34 cellular contexts compared by ENCODE assay signal in the genomic region with DNA sequence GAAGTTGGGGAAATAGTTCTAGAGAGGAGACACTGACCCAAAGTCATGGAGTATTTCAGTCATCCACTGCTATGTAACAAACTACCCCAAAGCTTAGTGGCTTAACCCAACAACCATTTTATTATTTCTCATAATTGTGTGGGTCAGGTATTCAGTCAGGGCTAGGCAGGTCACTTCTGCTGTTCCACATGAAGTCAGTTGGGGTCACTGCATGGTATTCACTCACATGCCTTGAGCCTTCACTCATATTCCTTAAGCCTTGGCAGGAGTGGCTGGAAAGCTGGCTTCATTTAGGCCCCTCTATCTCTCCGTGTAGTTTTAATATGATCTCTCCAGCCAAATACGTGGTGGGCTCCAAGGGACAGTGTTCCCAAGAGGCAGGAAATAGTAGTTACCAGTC. TPM values are rescaled to one million over a fixed set of nuclear protein-coding genes. Genes with fewer than 3 reads are reported as not detected.
DNase-seq lines count a peak whose midpoint lies in the region; ATAC-seq and TF ChIP-seq lines count a peak whose summit lies in the region.
"Had no signal": no experiment of that assay in that cellular context is flagged by ENCODE, and none has a peak within 500 bp of the region (broad histone marks: within the 10 kb centered on the region; RNA-seq: fewer than 3 reads in every experiment).

No MANE protein-coding gene starts in this region.

- no peaks in the 10 kb centered on the region for H3K9me3 ChIP-seq in HCT116 (ENCODE audit: control insufficient read depth in 1 of 2, insufficient read depth in 1 of 2, low read depth in 1 of 2, low read length in 2 of 2)
- no peaks in the 10 kb centered on the region for H3K9me3 ChIP-seq in WERI-Rb-1 (ENCODE audit: severe bottlenecking)
- no peaks in the 10 kb centered on the region for H3K9me3 ChIP-seq in breast epithelium
- no peaks in the 10 kb centered on the region for H3K9me3 ChIP-seq in CD8-positive, alpha-beta memory T cell (ENCODE audit: low read length)
- no peaks in the 10 kb centered on the region for H3K9me3 ChIP-seq in mucosa of descending colon
- H3K9me3 ChIP-seq: A549, ascending aorta had no signal

- no CpG with 5 or more reads among the region's 2 CpGs for WGBS in mesendoderm (ENCODE audit: extremely low coverage, insufficient coverage, low lambda C conversion rate)

- no peak overlapping the region for H3K18ac ChIP-seq in mesendoderm (ENCODE audit: low read length)

- no peak overlapping the region for H4K8ac ChIP-seq in mesendoderm (ENCODE audit: low read depth, low read length)

- H3K27me3 ChIP-seq in HCT116 (ENCODE audit: insufficient read depth, low read length) (no peaks in the 10 kb centered on the region), WERI-Rb-1 (ENCODE audit: insufficient read depth, low read depth, severe bottlenecking) (no peaks in the 10 kb centered on the region), mesendoderm (ENCODE audit: insufficient read depth, low read length, poor library complexity) (no peaks in the 10 kb centered on the region), breast epithelium (no peaks in the 10 kb centered on the region), dorsolateral prefrontal cortex (no peaks in the 10 kb centered on the region)
- no peaks in the 10 kb centered on the region for H3K27me3 ChIP-seq in CD8-positive, alpha-beta memory T cell (ENCODE audit: insufficient read depth, low read length, poor library complexity, severe bottlenecking)
- H3K27me3 ChIP-seq: ascending aorta, cardiac muscle cell had no signal

- H3K4me2 ChIP-seq in HCT116 (ENCODE audit: low read length) (no peak overlapping the region), mesendoderm (ENCODE audit: low read length) (no peak overlapping the region)
- H3K4me2 ChIP-seq: A549 had no signal

- H3K4me3 ChIP-seq in HCT116 (replicated peaks in 1 of 2; ENCODE audit: low read depth in 1 of 2, low read length in 2 of 2), result no peak overlapping the region
- H3K4me3 ChIP-seq in WERI-Rb-1 (ENCODE audit: low read depth, low read length), result no peak overlapping the region
- no peak overlapping the region for H3K4me3 ChIP-seq in mesendoderm (ENCODE audit: low read length)
- no peak overlapping the region for H3K4me3 ChIP-seq in breast epithelium
- H3K4me3 ChIP-seq in CD8-positive, alpha-beta memory T cell (ENCODE audit: low read length), result no peak overlapping the region
- no peak overlapping the region for H3K4me3 ChIP-seq in mucosa of descending colon
- H3K4me3 ChIP-seq in dorsolateral prefrontal cortex, result no peak overlapping the region
- H3K4me3 ChIP-seq: A549, ascending aorta, cardiac muscle cell, coronary artery had no signal

- TF ChIP-seq POLR2A in HCT116 (IDR thresholded peaks at IDR 0.05; ENCODE audit: borderline replicate concordance, extremely low read depth, insufficient read depth, insufficient read length) (no peak), breast epithelium (IDR thresholded peaks at IDR 0.05) (no peak)

- H3K4ac ChIP-seq in mesendoderm (ENCODE audit: low read depth, low read length), result no peak overlapping the region

- no peaks in the 10 kb centered on the region for H3K79me1 ChIP-seq in mesendoderm (ENCODE audit: low read length)

- TF ChIP-seq RAD21 in HCT116 (IDR thresholded peaks at IDR 0.05; ENCODE audit: low read depth), result peak; percentile 35; the same call in 1 of the 2 replicates

- POLR2A ChIA-PET in HCT116 (lab: Charles Lee), result no interaction called here
- POLR2A ChIA-PET in CD8-positive, alpha-beta memory T cell (lab: Charles Lee), result no interaction called here

- H3K23ac ChIP-seq in mesendoderm (ENCODE audit: low read length), result no peak overlapping the region

- peak; percentile 85 for ATAC-seq in HCT116
- ATAC-seq in mucosa of descending colon, result no peak
- ATAC-seq: esophagus mucosa; naive thymus-derived CD8-positive, alpha-beta T cell; T-cell had no signal

- no peak overlapping the region for H2AK5ac ChIP-seq in mesendoderm (ENCODE audit: low read length)

- no TSS peak for BruUV-seq in HCT116 (replicated peaks; lab: Mats Ljungman, UMichigan)

- CTCF ChIA-PET in HCT116 (lab: Charles Lee), result interaction anchor here (0.7 to 1.3 kb wide), 2 partner anchors 9 to 29 kb away, joined by 3 read pairs; no protein-coding TSS in a partner anchor
- CTCF ChIA-PET in CD8-positive, alpha-beta memory T cell (lab: Charles Lee), result no interaction called here

- DNase-seq in HCT116 (ENCODE audit: low read depth, low spot score) (no peak), WERI-Rb-1 (no peak), mesendoderm (peak; percentile 26), breast epithelium (ENCODE audit: low spot score in 2 of 2) (no peak), mucosa of descending colon (no peak), dorsolateral prefrontal cortex (no peak)
- no peak for DNase-seq in CD8-positive, alpha-beta memory T cell
- DNase-seq: activated B cell treated with CpG ODN at 0.5 μM for 24 hours; activated CD4-positive, alpha-beta T cell treated with anti-CD3 and anti-CD28 coated beads, Interleukin-2, amount 10 ng/mL, durations not matched to agents 7 days and 5 days; activated effector memory CD4-positive, alpha-beta T cell treated with anti-CD3 and anti-CD28 coated beads, Interleukin-2, amount 50 U/mL, for 16 hours; activated naive CD8-positive, alpha-beta T cell treated with anti-CD3 and anti-CD28 coated beads for 36 hours; activated T-cell treated with anti-CD3 and anti-CD28 coated beads, Interleukin-2, amount 50 U/mL, for 24 hours; AML-193; CD4-positive, CD25-positive, alpha-beta regulatory T cell; effector memory CD4-positive, alpha-beta T cell; foreskin fibroblast; head of caudate nucleus; Kasumi-1; MV-4-11; naive thymus-derived CD8-positive, alpha-beta T cell; NCI-H1436; NCI-H2081 treated with DMSO at 0.1 percent for 48 hours; NCI-H345; NCI-H69; occipital lobe; stimulated activated CD4-positive, alpha-beta T cell treated with anti-CD3 and anti-CD28 coated beads, Interleukin-15, amount 100 ng/mL, for 24 hours; stimulated activated CD4-positive, alpha-beta T cell treated with anti-CD3 and anti-CD28 coated beads, Interleukin-4, amount 100 ng/mL, for 4 hours; T-cell had no signal

- no peaks in the 10 kb centered on the region for H3K4me1 ChIP-seq in HCT116 (ENCODE audit: control insufficient read depth in 1 of 2, insufficient read depth in 2 of 2, low read length in 2 of 2)
- no peaks in the 10 kb centered on the region for H3K4me1 ChIP-seq in mesendoderm (ENCODE audit: control insufficient read depth, low read depth, low read length)
- no peaks in the 10 kb centered on the region for H3K4me1 ChIP-seq in breast epithelium
- H3K4me1 ChIP-seq in CD8-positive, alpha-beta memory T cell (ENCODE audit: insufficient read depth, low read length), result no peaks in the 10 kb centered on the region
- no peaks in the 10 kb centered on the region for H3K4me1 ChIP-seq in mucosa of descending colon (ENCODE audit: low read depth)
- H3K4me1 ChIP-seq: A549 had no signal

- H3K27me3 Mint-ChIP-seq in CD8-positive, alpha-beta memory T cell, result peaks cover 0 to 1% of the 10 kb centered on the region in 2 donors
- H3K27me3 Mint-ChIP-seq: activated CD4-positive, alpha-beta T cell treated with anti-CD3 and anti-CD28 coated beads, Interleukin-2, amount 10 ng/mL, durations not matched to agents 7 days and 5 days; activated naive CD8-positive, alpha-beta T cell treated with anti-CD3 and anti-CD28 coated beads for 36 hours; activated T-cell treated with anti-CD3 and anti-CD28 coated beads, Interleukin-2, amount 50 U/mL, for 24 hours; naive thymus-derived CD8-positive, alpha-beta T cell; T-cell had no signal

- H2BK120ac ChIP-seq in mesendoderm (ENCODE audit: low read depth, low read length), result no peak overlapping the region

- peak overlapping the region in 1 of 8 donors; percentile 51 for H3K27ac Mint-ChIP-seq in CD8-positive, alpha-beta memory T cell
- H3K27ac Mint-ChIP-seq: activated B cell treated with CpG ODN at 0.5 μM for 24 hours; activated CD4-positive, alpha-beta T cell treated with anti-CD3 and anti-CD28 coated beads, Interleukin-2, amount 10 ng/mL, durations not matched to agents 7 days and 5 days; activated naive CD8-positive, alpha-beta T cell treated with anti-CD3 and anti-CD28 coated beads for 36 hours; activated T-cell treated with anti-CD3 and anti-CD28 coated beads, Interleukin-2, amount 50 U/mL, for 24 hours; CD4-positive, CD25-positive, alpha-beta regulatory T cell; T-cell had no signal

- H3K56ac ChIP-seq in mesendoderm (ENCODE audit: low read length), result no peak overlapping the region

- TF ChIP-seq CTCF in 22Rv1 (IDR thresholded peaks at IDR 0.05), result peak; percentile 6; the same call in 1 of the 2 replicates
- peak in 2 of 3 experiments; percentile 8 to 10; a peak in 1 of 6 replicates for TF ChIP-seq CTCF in HCT116 (IDR thresholded peaks at IDR 0.05 in 2 of 3, conservative IDR thresholded peaks at IDR 0.05 in 1 of 3; ENCODE audit: borderline replicate concordance in 1 of 3, insufficient read depth in 1 of 3, low read depth in 2 of 3, low read length in 2 of 3)
- TF ChIP-seq CTCF in WERI-Rb-1 (IDR thresholded peaks at IDR 0.05; ENCODE audit: low read depth, low read length), result peak; percentile 16; the same call in 1 of the 2 replicates
- no peak for TF ChIP-seq CTCF in breast epithelium (IDR thresholded peaks at IDR 0.05)
- TF ChIP-seq CTCF in mucosa of descending colon (IDR thresholded peaks at IDR 0.05), result no peak
- TF ChIP-seq CTCF in dorsolateral prefrontal cortex (IDR thresholded peaks at IDR 0.05 in 54 of 56, conservative IDR thresholded peaks at IDR 0.05 in 2 of 56; ENCODE audit: low read depth in 1 of 56, partially characterized antibody in 56 of 56), result no peak

- no peak overlapping the region for H2AFZ ChIP-seq in HCT116 (ENCODE audit: low read depth, low read length, poor library complexity, severe bottlenecking)

- H4K5ac ChIP-seq in mesendoderm (ENCODE audit: low read length), result no peak overlapping the region

- RAD21 ChIA-PET in HCT116 (lab: Charles Lee; ENCODE audit: low non-redundant PET in 1 of 2, low total read pairs in 2 of 2, uncharacterized antibody in 2 of 2, unreplicated experiment in 2 of 2), result no interaction called here

- H3K27ac ChIP-seq in 22Rv1 (no peak overlapping the region), HCT116 (ENCODE audit: low read depth, low read length) (no peak overlapping the region), WERI-Rb-1 (no peak overlapping the region), mesendoderm (ENCODE audit: low read depth, low read length) (no peak overlapping the region), breast epithelium (no peak overlapping the region), dorsolateral prefrontal cortex (no peak overlapping the region)
- no peak overlapping the region for H3K27ac ChIP-seq in CD8-positive, alpha-beta memory T cell (ENCODE audit: low read depth, low read length)
- H3K27ac ChIP-seq: A549, ascending aorta, cardiac muscle cell, coronary artery had no signal

- no peaks in the 10 kb centered on the region for H4K20me1 ChIP-seq in HCT116 (ENCODE audit: insufficient read depth)

- no peak overlapping the region for H3K9ac ChIP-seq in HCT116 (ENCODE audit: low read length)
- H3K9ac ChIP-seq in mesendoderm (ENCODE audit: low read length), result no peak overlapping the region

- H3K9me3 Mint-ChIP-seq in CD8-positive, alpha-beta memory T cell, result no peaks in the 10 kb centered on the region
- H3K9me3 Mint-ChIP-seq: activated B cell treated with CpG ODN at 0.5 μM for 24 hours; activated naive CD8-positive, alpha-beta T cell treated with anti-CD3 and anti-CD28 coated beads for 36 hours; activated T-cell treated with anti-CD3 and anti-CD28 coated beads, Interleukin-2, amount 50 U/mL, for 24 hours; naive thymus-derived CD8-positive, alpha-beta T cell; T-cell had no signal

- peaks cover 18 to 20% (median 19%) of the 10 kb centered on the region in 3 donors for H3K4me1 Mint-ChIP-seq in CD8-positive, alpha-beta memory T cell

- H2BK15ac ChIP-seq in mesendoderm (replicated peaks; ENCODE audit: low read depth), result no peak overlapping the region

- intact Hi-C loops in HCT116 (cut with micrococcal nuclease) (no loop called here), breast epithelium (cut with DNase I; ENCODE audit: low total_unique reads) (no loop called here), mucosa of descending colon (cut with DNase I, micrococcal nuclease) (no loop called here), dorsolateral prefrontal cortex (cut with DNase I) (no loop called here)

- H2BK5ac ChIP-seq in mesendoderm (ENCODE audit: low read length), result no peak overlapping the region

- no peak overlapping the region for H3K4me3 Mint-ChIP-seq in CD8-positive, alpha-beta memory T cell
- H3K4me3 Mint-ChIP-seq: activated B cell treated with CpG ODN at 0.5 μM for 24 hours; activated CD4-positive, alpha-beta T cell treated with anti-CD3 and anti-CD28 coated beads, Interleukin-2, amount 10 ng/mL, durations not matched to agents 7 days and 5 days; activated naive CD8-positive, alpha-beta T cell treated with anti-CD3 and anti-CD28 coated beads for 36 hours; activated T-cell treated with anti-CD3 and anti-CD28 coated beads, Interleukin-2, amount 50 U/mL, for 24 hours; CD4-positive, CD25-positive, alpha-beta regulatory T cell; naive thymus-derived CD8-positive, alpha-beta T cell; T-cell had no signal

- H3K9me2 ChIP-seq in HCT116 (ENCODE audit: insufficient read depth), result no peaks in the 10 kb centered on the region

- H3K36me3 ChIP-seq in HCT116 (ENCODE audit: control insufficient read depth in 1 of 2, insufficient read depth in 2 of 2, low read length in 2 of 2), result no peaks in the 10 kb centered on the region
- no peaks in the 10 kb centered on the region for H3K36me3 ChIP-seq in WERI-Rb-1
- no peaks in the 10 kb centered on the region for H3K36me3 ChIP-seq in mesendoderm (ENCODE audit: control insufficient read depth, insufficient read depth, low read length)
- no peaks in the 10 kb centered on the region for H3K36me3 ChIP-seq in breast epithelium
- H3K36me3 ChIP-seq in CD8-positive, alpha-beta memory T cell (ENCODE audit: insufficient read depth, low read length), result no peaks in the 10 kb centered on the region
- no peaks in the 10 kb centered on the region for H3K36me3 ChIP-seq in mucosa of descending colon (ENCODE audit: low read depth)
- H3K36me3 ChIP-seq: ascending aorta, cardiac muscle cell had no signal

- no peaks in the 10 kb centered on the region for H3K36me3 Mint-ChIP-seq in CD8-positive, alpha-beta memory T cell
- H3K36me3 Mint-ChIP-seq: activated naive CD8-positive, alpha-beta T cell treated with anti-CD3 and anti-CD28 coated beads for 36 hours; naive thymus-derived CD8-positive, alpha-beta T cell; T-cell had no signal

- H3K79me2 ChIP-seq in HCT116 (ENCODE audit: insufficient read depth, low read length), result no peaks in the 10 kb centered on the region
- H3K79me2 ChIP-seq in mesendoderm (ENCODE audit: control insufficient read depth, insufficient read depth, low read length), result no peaks in the 10 kb centered on the region

RNA-seq across cellular contexts. Expression of a gene that starts 17.5 kb away (rescaled TPM):
- total RNA-seq in HCT116 (2021; ENCODE audit: unreplicated experiment) (60.9 TPM), breast epithelium (100 to 1,000 TPM in 1 of 3 donors, 10 to 100 TPM in 2; 96.0 to 100 (median 96.9) TPM), mucosa of descending colon (100 to 1,000 TPM in 1 of 3 donors, 10 to 100 TPM in 2; 66.7 to 117 (median 84.7) TPM), dorsolateral prefrontal cortex (100 to 1,000 TPM; 136 to 303 (median 221) TPM)
- 37.7 and 46.6 TPM in 2 replicates for polyA plus RNA-seq in HCT116 (2012)
- 52.5 TPM for polyA plus RNA-seq in mesendoderm (2013, experiment 1 of 2)
- polyA plus RNA-seq in mesendoderm (2013, experiment 2 of 2), result 53.1 TPM
- 10 to 100 TPM; 37.4 to 40.1 TPM for total RNA-seq in CD8-positive, alpha-beta memory T cell
- 31.1 TPM for polyA plus RNA-seq in CD8-positive, alpha-beta memory T cell

Comparison
In these comparisons a context has a peak if more than half of its experiments do, and no peak if none do; other contexts are left out.
1. CTCF ChIP-seq: peak in 22Rv1 (single experiment), HCT116 (2 of 3) and WERI-Rb-1 (single experiment); none in breast epithelium (0 of 3), mucosa of descending colon (single experiment) and dorsolateral prefrontal cortex (0 of 56).